ENCODE assay signal across 17 cellular contexts in genomic region chr2:241007111-241007510, GRCh38. TPM values are rescaled to one million over a fixed set of nuclear protein-coding genes. Genes with fewer than 3 reads are reported as not detected.
A peak's percentile ranks its signal among the peaks of the same experiment; 100 is the strongest.
DNase-seq lines count a peak whose midpoint lies in the region; ATAC-seq and TF ChIP-seq lines count a peak whose summit lies in the region.
"Had no signal": no experiment of that assay in that cellular context is flagged by ENCODE, and none has a peak within 500 bp of the region (broad histone marks: within the 10 kb centered on the region; RNA-seq: fewer than 3 reads in every experiment).

No MANE protein-coding gene starts in this region.

- H3K4me1 ChIP-seq in BLaER1, result peaks cover 58% of the 10 kb centered on the region
- peaks cover 17 to 45% (median 29%) of the 10 kb centered on the region in 6 donors for H3K4me1 ChIP-seq in spleen

- H3K4me3 ChIP-seq in BLaER1, result no peak overlapping the region
- no peak overlapping the region for H3K4me3 ChIP-seq in spleen

- no peaks in the 10 kb centered on the region for H3K27me3 Mint-ChIP-seq in activated T-cell treated with anti-CD3 and anti-CD28 coated beads, Interleukin-2, amount 50 U/mL, for 24 hours
- no peaks in the 10 kb centered on the region for H3K27me3 Mint-ChIP-seq in activated T-cell treated with anti-CD3 and anti-CD28 coated beads, Interleukin-2, amount 50 U/mL, for 72 hours (ENCODE audit: low read depth)
- H3K27me3 Mint-ChIP-seq in progenitor cell of endocrine pancreas, result peaks cover 6% of the 10 kb centered on the region

- H3K9me3 ChIP-seq in BLaER1 (peaks cover 35% of the 10 kb centered on the region), spleen (peaks cover 10 to 38% (median 34%) of the 10 kb centered on the region in 8 donors)

- no peak overlapping the region for H3K27ac ChIP-seq in BLaER1
- H3K27ac ChIP-seq in VCaP, result peak overlapping the region; percentile 97
- H3K27ac ChIP-seq in spleen, result no peak overlapping the region
- H3K27ac ChIP-seq: C4-2B had no signal

- H3K27me3 ChIP-seq in BLaER1, result no peaks in the 10 kb centered on the region
- peaks cover 0 to 38% (median 0%) of the 10 kb centered on the region in 7 donors for H3K27me3 ChIP-seq in spleen (replicated peaks in 1 of 7)

- peak overlapping the region; percentile 2 for H3K27ac Mint-ChIP-seq in activated T-cell treated with anti-CD3 and anti-CD28 coated beads, Interleukin-2, amount 50 U/mL, for 24 hours
- no peak overlapping the region for H3K27ac Mint-ChIP-seq in activated T-cell treated with anti-CD3 and anti-CD28 coated beads, Interleukin-2, amount 50 U/mL, for 72 hours
- no peak overlapping the region for H3K27ac Mint-ChIP-seq in activated naive CD4-positive, alpha-beta T cell treated with anti-CD3 and anti-CD28 coated beads, Interleukin-2, amount 50 U/mL, for 72 hours
- H3K27ac Mint-ChIP-seq in progenitor cell of endocrine pancreas, result no peak overlapping the region
- H3K27ac Mint-ChIP-seq: CD4-positive, alpha-beta memory T cell; HFFc6 had no signal

- intact Hi-C loops in spleen (cut with DNase I; ENCODE audit: low total_unique reads), result no loop called here

- H3K4me1 Mint-ChIP-seq in activated T-cell treated with anti-CD3 and anti-CD28 coated beads, Interleukin-2, amount 50 U/mL, for 24 hours (ENCODE audit: low read depth), result peaks cover 47% of the 10 kb centered on the region
- H3K4me1 Mint-ChIP-seq in activated T-cell treated with anti-CD3 and anti-CD28 coated beads, Interleukin-2, amount 50 U/mL, for 72 hours (ENCODE audit: low read depth), result peaks cover 20% of the 10 kb centered on the region
- no peaks in the 10 kb centered on the region for H3K4me1 Mint-ChIP-seq in progenitor cell of endocrine pancreas (ENCODE audit: low read depth)

- H3K36me3 ChIP-seq in BLaER1 (0 out of 2 replicates have a peak, but pooled peaks cover 6% of the 10 kb centered on the region), spleen (peaks cover 0 to 13% (median 8%) of the 10 kb centered on the region in 6 donors)

- no peaks in the 10 kb centered on the region for H4K20me1 ChIP-seq in BLaER1

- ATAC-seq in activated T-cell treated with anti-CD3 and anti-CD28 coated beads, Interleukin-2, amount 50 U/mL, for 72 hours (replicated peaks in 1 of 2), result no peak
- ATAC-seq in activated naive CD4-positive, alpha-beta T cell treated with anti-CD3 and anti-CD28 coated beads, Interleukin-2, amount 50 U/mL, for 72 hours, result no peak

- peak overlapping the region; percentile 93 for H3K4me2 ChIP-seq in BLaER1

- H3K4me3 Mint-ChIP-seq in activated T-cell treated with anti-CD3 and anti-CD28 coated beads, Interleukin-2, amount 50 U/mL, for 24 hours, result no peak overlapping the region
- no peak overlapping the region for H3K4me3 Mint-ChIP-seq in activated T-cell treated with anti-CD3 and anti-CD28 coated beads, Interleukin-2, amount 50 U/mL, for 72 hours
- H3K4me3 Mint-ChIP-seq in progenitor cell of endocrine pancreas (ENCODE audit: low read depth), result no peak overlapping the region
- H3K4me3 Mint-ChIP-seq: HFFc6 had no signal

- no peak for TF ChIP-seq POLR2A in spleen (IDR thresholded peaks at IDR 0.05)

- no peak overlapping the region for H3K9ac ChIP-seq in BLaER1

- peaks cover 24% of the 10 kb centered on the region for H3K9me3 Mint-ChIP-seq in activated T-cell treated with anti-CD3 and anti-CD28 coated beads, Interleukin-2, amount 50 U/mL, for 24 hours
- H3K9me3 Mint-ChIP-seq in activated T-cell treated with anti-CD3 and anti-CD28 coated beads, Interleukin-2, amount 50 U/mL, for 72 hours, result peaks cover 12 to 17% of the 10 kb centered on the region in 2 donors
- peaks cover 17 to 21% of the 10 kb centered on the region in 2 donors for H3K9me3 Mint-ChIP-seq in activated naive CD4-positive, alpha-beta T cell treated with anti-CD3 and anti-CD28 coated beads, Interleukin-2, amount 50 U/mL, for 72 hours
- H3K9me3 Mint-ChIP-seq in progenitor cell of endocrine pancreas (ENCODE audit: low read depth), result peaks cover 16% of the 10 kb centered on the region

- TF ChIP-seq CTCF in VCaP (conservative IDR thresholded peaks at IDR 0.05), result no peak
- TF ChIP-seq CTCF in spleen (IDR thresholded peaks at IDR 0.05 in 8 of 11, conservative IDR thresholded peaks at IDR 0.05 in 3 of 11), result no peak
- TF ChIP-seq CTCF in progenitor cell of endocrine pancreas (IDR thresholded peaks at IDR 0.05; ENCODE audit: unreplicated experiment), result no peak

- WGBS in spleen, 5 donors, result 90 to 97% (median 94%) methylated on average over 7 of the region's 7 CpGs

- H3K36me3 Mint-ChIP-seq in activated T-cell treated with anti-CD3 and anti-CD28 coated beads, Interleukin-2, amount 50 U/mL, for 24 hours (ENCODE audit: low read depth), result peaks cover 17% of the 10 kb centered on the region
- peaks cover 13 to 16% of the 10 kb centered on the region in 2 donors for H3K36me3 Mint-ChIP-seq in activated T-cell treated with anti-CD3 and anti-CD28 coated beads, Interleukin-2, amount 50 U/mL, for 72 hours (ENCODE audit: insufficient read depth in 2 of 2)
- peaks cover 17 to 25% of the 10 kb centered on the region in 2 donors for H3K36me3 Mint-ChIP-seq in activated naive CD4-positive, alpha-beta T cell treated with anti-CD3 and anti-CD28 coated beads, Interleukin-2, amount 50 U/mL, for 72 hours
- no peaks in the 10 kb centered on the region for H3K36me3 Mint-ChIP-seq in progenitor cell of endocrine pancreas (ENCODE audit: insufficient read depth)

- DNase-seq in activated T-cell treated with anti-CD3 and anti-CD28 coated beads, Interleukin-2, amount 50 U/mL, for 24 hours, result no peak
- DNase-seq in activated T-cell treated with anti-CD3 and anti-CD28 coated beads, Interleukin-2, amount 50 U/mL, for 72 hours, result no peak
- peak; percentile 17 for DNase-seq in spleen
- DNase-seq in activated naive CD4-positive, alpha-beta T cell treated with anti-CD3 and anti-CD28 coated beads, Interleukin-2, amount 50 U/mL, for 72 hours (ENCODE audit: low spot score in 2 of 2), result no peak
- no peak for DNase-seq in progenitor cell of endocrine pancreas (ENCODE audit: low spot score, unreplicated experiment)
- DNase-seq in glomerular visceral epithelial cell (ENCODE audit: extremely low spot score), result no peak
- DNase-seq: ACHN; CD4-positive, alpha-beta memory T cell; DMS153; DMS79 treated with DMSO at 0.1 percent for 48 hours; EL; GDM1; HCEC 1CT; HFFc6 had no signal

RNA-seq across cellular contexts. Expression of gene SNED1, which starts 8.7 kb away (rescaled TPM):
- 1 to 10 TPM in 1 of 2 donors, under 1 TPM in 1; 0.36 to 4.1 TPM for total RNA-seq in activated T-cell treated with anti-CD3 and anti-CD28 coated beads, Interleukin-2, amount 50 U/mL, for 72 hours
- total RNA-seq in spleen, result 10 to 100 TPM; 41.2 to 85.3 (median 66.2) TPM
- 1 to 10 TPM; 2.6 to 9.5 (median 4.6) TPM for polyA plus RNA-seq in spleen
- total RNA-seq in activated naive CD4-positive, alpha-beta T cell treated with anti-CD3 and anti-CD28 coated beads, Interleukin-2, amount 50 U/mL, for 72 hours, result 1 to 10 TPM in 1 of 2 donors, under 1 TPM in 1; 0.34 to 7.1 TPM
- 2.2 and 2.5 TPM in 2 replicates for total RNA-seq in progenitor cell of endocrine pancreas

Comparison
In these comparisons a context has a peak if more than half of its experiments do, and no peak if none do; other contexts are left out.
1. RNA of gene SNED1, which starts 8.7 kb away (total RNA-seq): 41.2 to 85.3 TPM in spleen; 0.34 to 7.1 TPM in activated naive CD4-positive, alpha-beta T cell treated with anti-CD3 and anti-CD28 coated beads, Interleukin-2, amount 50 U/mL, for 72 hours, 0.36 to 4.1 TPM in activated T-cell treated with anti-CD3 and anti-CD28 coated beads, Interleukin-2, amount 50 U/mL, for 72 hours and 2.2 to 2.5 TPM in progenitor cell of endocrine pancreas; every median in the first group is over 4 times any median in the second.